In the genomic region with DNA sequence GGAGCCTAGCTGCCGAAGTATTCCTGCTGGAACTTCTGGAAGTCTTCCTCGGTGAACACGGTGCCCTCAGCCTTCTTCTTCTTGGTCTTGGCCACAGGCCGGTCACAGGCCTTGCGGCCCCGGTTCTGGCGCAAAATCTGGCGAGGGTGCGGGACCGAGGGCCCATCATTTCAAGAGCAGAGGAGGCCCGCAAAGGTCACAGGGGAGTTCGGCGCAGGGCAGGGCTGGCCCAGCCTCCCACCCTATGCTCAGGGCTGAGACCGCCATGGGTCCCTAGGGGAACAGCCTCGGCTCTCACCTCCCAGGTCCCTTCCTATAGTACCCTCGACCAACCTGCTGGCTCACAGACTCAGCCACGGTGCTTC, we compare ENCODE assay signal across 10 cellular contexts. TPM values are rescaled to one million over a fixed set of nuclear protein-coding genes. Genes with fewer than 3 reads are reported as not detected.
DNase-seq lines count a peak whose midpoint lies in the region; ATAC-seq, FAIRE-seq and TF ChIP-seq lines count a peak whose summit lies in the region.
"Had no signal": no experiment of that assay in that cellular context is flagged by ENCODE, and none has a peak within 500 bp of the region (broad histone marks: within the 10 kb centered on the region; RNA-seq: fewer than 3 reads in every experiment).

No MANE protein-coding gene starts in this region.

- H3K36me3 ChIP-seq in OCI-LY1 (ENCODE audit: insufficient read depth, low read length): peaks cover 48% of the 10 kb centered on the region
- H3K36me3 ChIP-seq in prostate gland: peaks cover 0 to 5% of the 10 kb centered on the region in 2 donors

- FAIRE-seq in frontal cortex (lab: Jason Lieb, UNC): no peak

- intact Hi-C loops in Calu3 (cut with micrococcal nuclease; ENCODE audit: unreplicated experiment): loop anchor here (10.0 kb wide), 1 partner anchor 215 kb away; a partner anchor contains a TSS
- intact Hi-C loops in dorsolateral prefrontal cortex (cut with DNase I): loop anchor here (5.0 to 10.0 kb wide), 6 partner anchors 37 to 765 kb away; a partner anchor contains a TSS
- intact Hi-C loops in prostate gland (cut with DNase I): loop anchor here (2.0 to 10.0 kb wide), 3 partner anchors 37 to 213 kb away; a partner anchor contains a TSS

- peaks cover 78% of the 10 kb centered on the region for H3K4me1 ChIP-seq in OCI-LY1 (ENCODE audit: insufficient read depth, low read length, severe bottlenecking)
- H3K4me1 ChIP-seq in prostate gland (replicated peaks): peaks cover 36% of the 10 kb centered on the region

- peak overlapping the region; percentile 52 for H3K9ac ChIP-seq in OCI-LY1 (ENCODE audit: low read length)

- H3K27ac Mint-ChIP-seq in Calu3 (ENCODE audit: unreplicated experiment): peak overlapping the region; percentile 4

- H3K27ac ChIP-seq in OCI-LY1 (ENCODE audit: low read depth, low read length, poor library complexity, severe bottlenecking) (peak overlapping the region; percentile 98), dorsolateral prefrontal cortex (peak overlapping the region in 55 of 59 donors; percentile 1 to 100 (median 71)), prostate gland (peak overlapping the region; percentile 62 to 64)

- H3K4me3 ChIP-seq in OCI-LY1 (ENCODE audit: low read depth, low read length, poor library complexity, severe bottlenecking) (peak overlapping the region; percentile 49), dorsolateral prefrontal cortex (peak overlapping the region in 48 of 59 donors; percentile 7 to 55 (median 40)), prostate gland (peak overlapping the region in 1 of 2 donors; percentile 4)

- BruUV-seq in Calu3 (replicated peaks; lab: Mats Ljungman, UMichigan): no TSS peak

- no peak for TF ChIP-seq POLR2A in prostate gland (IDR thresholded peaks at IDR 0.05)

- 62% methylated on average over 14 of the region's 17 CpGs for WGBS in prostate gland

- DNase-seq in Calu3 (no peak), dorsolateral prefrontal cortex (no peak), prostate gland (ENCODE audit: low spot score) (no peak), frontal cortex (ENCODE audit: low spot score in 2 of 2) (no peak), GM19240 (ENCODE audit: insufficient read length, low spot score) (no peak)

- H3K27me3 ChIP-seq in OCI-LY1 (ENCODE audit: insufficient read depth, low read length) (no peaks in the 10 kb centered on the region), dorsolateral prefrontal cortex (no peaks in the 10 kb centered on the region), prostate gland (replicated peaks; ENCODE audit: insufficient read depth) (no peaks in the 10 kb centered on the region)

- peaks cover 80% of the 10 kb centered on the region for H3K36me3 Mint-ChIP-seq in Calu3 (ENCODE audit: insufficient read depth, unreplicated experiment)

- H3K4me2 ChIP-seq in OCI-LY1 (ENCODE audit: low read length): peak overlapping the region; percentile 77

- CTCF ChIA-PET in Calu3 (lab: Charles Lee): interaction anchor here (0.7 to 2.1 kb wide), 18 partner anchors 9 to 507 kb away, joined by 3 to 16 read pairs (median 4); a partner anchor contains a TSS

- H2AFZ ChIP-seq in OCI-LY1 (ENCODE audit: low read length): no peak overlapping the region

- no peaks in the 10 kb centered on the region for H4K20me1 ChIP-seq in OCI-LY1 (ENCODE audit: insufficient read depth, low read length)

- no peaks in the 10 kb centered on the region for H3K27me3 Mint-ChIP-seq in Calu3 (ENCODE audit: unreplicated experiment)

- TF ChIP-seq CTCF in Calu3 (IDR thresholded peaks at IDR 0.05; ENCODE audit: unreplicated experiment) (no peak), OCI-LY1 (IDR thresholded peaks at IDR 0.05; ENCODE audit: low read length) (no peak; the same call in 1 of the 2 replicates), dorsolateral prefrontal cortex (IDR thresholded peaks at IDR 0.05 in 54 of 56, conservative IDR thresholded peaks at IDR 0.05 in 2 of 56; ENCODE audit: low read depth in 1 of 56, partially characterized antibody in 56 of 56) (peak in 24 of 56 donors; percentile 3 to 65 (median 24)), prostate gland (IDR thresholded peaks at IDR 0.05) (no peak)

- H3K9me3 ChIP-seq in OCI-LY1 (ENCODE audit: low read length) (no peaks in the 10 kb centered on the region), prostate gland (no peaks in the 10 kb centered on the region)

- H3K79me2 ChIP-seq in OCI-LY1 (ENCODE audit: insufficient read depth, low read length): peaks cover 14% of the 10 kb centered on the region

- no peaks in the 10 kb centered on the region for H3K9me2 ChIP-seq in OCI-LY1 (ENCODE audit: low read depth, low read length)

- peaks cover 21% of the 10 kb centered on the region for H3F3A ChIP-seq in OCI-LY1 (ENCODE audit: insufficient read depth, low read length)

- H3K9me3 Mint-ChIP-seq in Calu3 (ENCODE audit: low read depth, unreplicated experiment): no peaks in the 10 kb centered on the region

- ATAC-seq in GM18511 (IDR thresholded peaks at IDR 0.05; ENCODE audit: unreplicated experiment) (no peak), HG02970 (IDR thresholded peaks at IDR 0.05; ENCODE audit: low FRiP score, unreplicated experiment) (no peak)

- peaks cover 65% of the 10 kb centered on the region for H3K4me1 Mint-ChIP-seq in Calu3 (ENCODE audit: low read depth, unreplicated experiment)

- peak overlapping the region; percentile 98 for H3K4me3 Mint-ChIP-seq in Calu3 (ENCODE audit: low read depth, unreplicated experiment)

RNA-seq across cellular contexts. Expression of a gene that starts 3.1 kb away (rescaled TPM):
- 82.9 and 87.7 TPM in 2 replicates for total RNA-seq in Calu3 (2022)
- total RNA-seq in dorsolateral prefrontal cortex: 100 to 1,000 TPM in 2 of 120 experiments, 10 to 100 TPM in 118; 44.3 to 109 (median 63.6) TPM
- total RNA-seq in prostate gland: 100 to 1,000 TPM; 186 to 264 TPM
- total RNA-seq in frontal cortex: 19.6 TPM

RNA-seq across cellular contexts. Expression of a gene that starts 9.1 kb away (rescaled TPM):
- total RNA-seq in Calu3 (2022) (294 and 372 TPM in 2 replicates), dorsolateral prefrontal cortex (100 to 1,000 TPM; 110 to 287 (median 161) TPM), prostate gland (100 to 1,000 TPM; 294 to 334 TPM), frontal cortex (92.9 TPM)

RNA-seq across cellular contexts. Expression of a gene that starts 27.4 kb away (rescaled TPM):
- 39.2 and 44.3 TPM in 2 replicates for total RNA-seq in Calu3 (2022)
- 10 to 100 TPM; 21.3 to 40.7 (median 28.0) TPM for total RNA-seq in dorsolateral prefrontal cortex
- 10 to 100 TPM; 24.0 to 38.6 TPM for total RNA-seq in prostate gland
- 16.3 TPM for total RNA-seq in frontal cortex

RNA-seq across cellular contexts. Expression of a gene that starts 41.1 kb away (rescaled TPM):
- total RNA-seq in Calu3 (2022) (0.05 and 0.07 TPM in 2 replicates), dorsolateral prefrontal cortex (10 to 100 TPM in 119 of 120 experiments, 1 to 10 TPM in 1; 7.4 to 42.2 (median 25.6) TPM), prostate gland (under 1 TPM; 0.05 to 0.68 TPM), frontal cortex (5.3 TPM)
- total RNA-seq: HT1080, lung microvascular endothelial cell had no signal
